ENCODE assay signal across 20 cellular contexts in the genomic region with DNA sequence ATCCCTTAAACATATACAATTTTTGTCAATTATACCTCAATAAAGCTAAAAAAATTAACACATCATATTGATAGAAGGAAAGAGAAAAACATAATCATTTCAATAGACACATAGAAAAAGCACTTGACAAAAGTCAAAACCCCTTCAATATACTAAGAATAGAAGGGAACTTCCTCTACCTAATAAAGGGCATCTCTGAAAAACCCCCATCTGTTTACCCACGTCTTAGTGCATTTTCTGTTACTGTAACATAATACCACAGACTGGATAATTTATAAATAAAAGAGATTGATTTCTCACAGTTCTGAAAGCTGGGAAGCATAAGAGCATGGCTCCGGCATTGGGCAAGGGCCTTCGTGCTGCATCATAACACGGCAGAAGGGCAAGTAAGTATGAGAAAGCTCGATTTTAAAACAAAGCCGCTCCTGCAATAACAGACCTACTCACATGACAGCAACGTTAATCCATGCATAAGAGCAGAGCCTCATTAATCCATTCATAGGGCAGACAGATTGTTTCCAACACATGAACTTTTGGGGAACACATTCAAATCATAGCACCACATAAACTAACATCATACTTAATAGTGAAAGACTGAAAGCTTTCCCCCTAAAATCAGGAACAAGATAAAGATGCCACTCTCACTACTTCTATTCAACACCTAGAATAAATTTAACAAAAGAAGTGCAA. TPM values are rescaled to one million over a fixed set of nuclear protein-coding genes. Genes with fewer than 3 reads are reported as not detected.
DNase-seq lines count a peak whose midpoint lies in the region; ATAC-seq and TF ChIP-seq lines count a peak whose summit lies in the region.
"Had no signal": no experiment of that assay in that cellular context is flagged by ENCODE, and none has a peak within 500 bp of the region (broad histone marks: within the 10 kb centered on the region; RNA-seq: fewer than 3 reads in every experiment).

No MANE protein-coding gene starts in this region.

- H4K20me1 ChIP-seq in DOHH2 (ENCODE audit: control insufficient read depth, insufficient read depth, low read depth, low read length) (no peaks in the 10 kb centered on the region), SU-DHL-6 (ENCODE audit: low read depth, low read length) (no peaks in the 10 kb centered on the region), neural progenitor cell (ENCODE audit: low read depth) (no peaks in the 10 kb centered on the region)

- 0 out of 2 replicates have a peak, but pooled peaks cover 4% of the 10 kb centered on the region for H3K36me3 ChIP-seq in DOHH2 (ENCODE audit: control insufficient read depth, low read length)
- no peaks in the 10 kb centered on the region for H3K36me3 ChIP-seq in SU-DHL-6 (ENCODE audit: low read length)
- H3K36me3 ChIP-seq in neural progenitor cell = no peaks in the 10 kb centered on the region
- H3K36me3 ChIP-seq: adrenal gland, cardiac muscle cell, vagina had no signal

- no peaks in the 10 kb centered on the region for H3K27me3 Mint-ChIP-seq in neural progenitor cell (ENCODE audit: insufficient read depth, low read depth)

- H2AFZ ChIP-seq in SU-DHL-6 (ENCODE audit: low read depth, low read length, severe bottlenecking) (no peak overlapping the region), neural progenitor cell (replicated peaks) (no peak overlapping the region)

- TF ChIP-seq CTCF in DOHH2 (IDR thresholded peaks at IDR 0.05; ENCODE audit: low read depth, low read length, poor library complexity, severe bottlenecking) = no peak
- TF ChIP-seq CTCF in SU-DHL-6 (IDR thresholded peaks at IDR 0.05; ENCODE audit: insufficient read depth, low read length, poor library complexity, severe bottlenecking) = no peak
- no peak for TF ChIP-seq CTCF in neural progenitor cell (IDR thresholded peaks at IDR 0.05)

- DNase-seq in neural progenitor cell (ENCODE audit: low spot score) (no peak), iPS-NIHi7 (ENCODE audit: extremely low spot score) (no peak)
- DNase-seq: ACHN; adrenal gland; KG1; NCI-H1048; stimulated activated CD4-positive, alpha-beta T cell treated with anti-CD3 and anti-CD28 coated beads, Interleukin-1b, Interleukin-23, amount 100 ng/mL, for 48 hours had no signal

- H3K9ac ChIP-seq in SU-DHL-6 (ENCODE audit: low read length) = peak overlapping the region; percentile 22; the same call in 1 of the 2 replicates
- H3K9ac ChIP-seq in neural progenitor cell = no peak overlapping the region

- no peak overlapping the region for H3K4me3 Mint-ChIP-seq in neural progenitor cell
- H3K4me3 Mint-ChIP-seq: WTC11 had no signal

- peaks cover 19% of the 10 kb centered on the region for H3K4me1 ChIP-seq in DOHH2 (ENCODE audit: control insufficient read depth, low read length)
- no peaks in the 10 kb centered on the region for H3K4me1 ChIP-seq in neural progenitor cell
- H3K4me1 ChIP-seq: adrenal gland, vagina had no signal

- H3K27me3 ChIP-seq in DOHH2 (ENCODE audit: control insufficient read depth, low read length) = no peaks in the 10 kb centered on the region
- H3K27me3 ChIP-seq in SU-DHL-6 (ENCODE audit: low read length) = no peaks in the 10 kb centered on the region
- H3K27me3 ChIP-seq in neural progenitor cell = no peaks in the 10 kb centered on the region
- H3K27me3 ChIP-seq: adrenal gland, cardiac muscle cell, vagina had no signal

- H3F3A ChIP-seq in DOHH2 (ENCODE audit: control insufficient read depth, insufficient read depth) (no peaks in the 10 kb centered on the region), SU-DHL-6 (ENCODE audit: insufficient read depth) (no peaks in the 10 kb centered on the region), neural progenitor cell (ENCODE audit: low read depth) (no peaks in the 10 kb centered on the region)

- ATAC-seq in GM19035 (IDR thresholded peaks at IDR 0.05; ENCODE audit: unreplicated experiment) (peak; percentile 60), HG02884 (IDR thresholded peaks at IDR 0.05; ENCODE audit: unreplicated experiment) (peak; percentile 63), HG02981 (IDR thresholded peaks at IDR 0.05; ENCODE audit: unreplicated experiment) (no peak), SK-N-SH treated with all-trans-retinoic acid at 6 μM for 48 hours (no peak)
- ATAC-seq: HCT116, left lobe of liver, sciatic nerve, WTC11 had no signal

- H3K9me3 ChIP-seq in DOHH2 (ENCODE audit: control insufficient read depth, insufficient read depth, low read length) (no peaks in the 10 kb centered on the region), SU-DHL-6 (ENCODE audit: insufficient read depth, low read length) (no peaks in the 10 kb centered on the region), neural progenitor cell (ENCODE audit: low read depth) (no peaks in the 10 kb centered on the region)
- H3K9me3 ChIP-seq: adrenal gland, vagina had no signal

- no peaks in the 10 kb centered on the region for H3K36me3 Mint-ChIP-seq in neural progenitor cell
- H3K36me3 Mint-ChIP-seq: WTC11 had no signal

- H3K4me3 ChIP-seq in DOHH2 (ENCODE audit: low read length) = peak overlapping the region; percentile 30
- peak overlapping the region; percentile 26 for H3K4me3 ChIP-seq in SU-DHL-6 (ENCODE audit: insufficient read depth, low read length, poor library complexity, severe bottlenecking)
- no peak overlapping the region for H3K4me3 ChIP-seq in neural progenitor cell
- H3K4me3 ChIP-seq: adrenal gland, cardiac muscle cell, vagina had no signal

- H3K9me2 ChIP-seq in DOHH2 (replicated peaks; ENCODE audit: control insufficient read depth, low read length) = no peaks in the 10 kb centered on the region
- no peaks in the 10 kb centered on the region for H3K9me2 ChIP-seq in SU-DHL-6 (replicated peaks; ENCODE audit: insufficient read depth, low read length)

- H3K27ac ChIP-seq in DOHH2 (ENCODE audit: low read depth, low read length) = no peak overlapping the region
- H3K27ac ChIP-seq in SU-DHL-6 (ENCODE audit: low read depth, low read length) = peak overlapping the region; percentile 44; the same call in 1 of the 2 replicates
- no peak overlapping the region for H3K27ac ChIP-seq in neural progenitor cell
- H3K27ac ChIP-seq: adrenal gland, cardiac muscle cell, vagina had no signal

- H3K4me1 Mint-ChIP-seq in neural progenitor cell = no peaks in the 10 kb centered on the region
- H3K4me1 Mint-ChIP-seq: WTC11 had no signal

- H3K4me2 ChIP-seq in DOHH2 (ENCODE audit: low read length) (peak overlapping the region; percentile 58), SU-DHL-6 (ENCODE audit: low read depth, low read length, poor library complexity, severe bottlenecking) (peak overlapping the region; percentile 57), neural progenitor cell (no peak overlapping the region)

- peaks cover 2% of the 10 kb centered on the region for H3K9me3 Mint-ChIP-seq in neural progenitor cell
- H3K9me3 Mint-ChIP-seq: activated T-helper 2 cell treated with anti-CD3 and anti-CD28 coated beads, Interferon-gamma antibody, Interleukin-2, Interleukin-4, amounts not matched to agents 10 μg/mL and 5 μg/mL and 100 μg/mL, durations not matched to agents 14 hours and 24 hours and 36 hours; WTC11 had no signal

- H3K27ac Mint-ChIP-seq in neural progenitor cell = no peak overlapping the region
- H3K27ac Mint-ChIP-seq: activated T-helper 2 cell treated with anti-CD3 and anti-CD28 coated beads, Interferon-gamma antibody, Interleukin-2, Interleukin-4, amounts not matched to agents 10 μg/mL and 5 μg/mL and 100 μg/mL, durations not matched to agents 14 hours and 24 hours and 36 hours; WTC11 had no signal

- H3K79me2 ChIP-seq in DOHH2 (ENCODE audit: control insufficient read depth, low read length) = peaks cover 32% of the 10 kb centered on the region
- peaks cover 3% of the 10 kb centered on the region; the same call in 1 of the 2 replicates for H3K79me2 ChIP-seq in SU-DHL-6 (ENCODE audit: insufficient read depth, low read length)
- H3K79me2 ChIP-seq in neural progenitor cell (ENCODE audit: low read depth) = no peaks in the 10 kb centered on the region

TF ChIP-seq in SK-N-SH treated with all-trans-retinoic acid at 6 μM for 48 hours, 23 proteins besides CTCF, POLR2A, EP300 and RAD21 (continues in another document):
- TF ChIP-seq OSR1 (CRISPR knock-in tag; IDR thresholded peaks at IDR 0.05) = no peak
- no peak for TF ChIP-seq TCF4 (CRISPR knock-in tag; IDR thresholded peaks at IDR 0.05; ENCODE audit: borderline replicate concordance)
- no peak for TF ChIP-seq PPARA (CRISPR knock-in tag; IDR thresholded peaks at IDR 0.05; ENCODE audit: borderline replicate concordance)
- no peak for TF ChIP-seq ZFP3 (CRISPR knock-in tag; IDR thresholded peaks at IDR 0.05)
- no peak for TF ChIP-seq ZNF70 (CRISPR knock-in tag; IDR thresholded peaks at IDR 0.05)
- TF ChIP-seq, protein P1, sequence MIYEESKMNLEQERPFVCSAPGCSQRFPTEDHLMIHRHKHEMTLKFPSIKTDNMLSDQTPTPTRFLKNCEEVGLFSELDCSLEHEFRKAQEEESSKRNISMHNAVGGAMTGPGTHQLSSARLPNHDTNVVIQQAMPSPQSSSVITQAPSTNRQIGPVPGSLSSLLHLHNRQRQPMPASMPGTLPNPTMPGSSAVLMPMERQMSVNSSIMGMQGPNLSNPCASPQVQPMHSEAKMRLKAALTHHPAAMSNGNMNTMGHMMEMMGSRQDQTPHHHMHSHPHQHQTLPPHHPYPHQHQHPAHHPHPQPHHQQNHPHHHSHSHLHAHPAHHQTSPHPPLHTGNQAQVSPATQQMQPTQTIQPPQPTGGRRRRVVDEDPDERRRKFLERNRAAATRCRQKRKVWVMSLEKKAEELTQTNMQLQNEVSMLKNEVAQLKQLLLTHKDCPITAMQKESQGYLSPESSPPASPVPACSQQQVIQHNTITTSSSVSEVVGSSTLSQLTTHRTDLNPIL (CRISPR knock-in tag; IDR thresholded peaks at IDR 0.05; ENCODE audit: low read depth) = no peak
- TF ChIP-seq ZNF8 (CRISPR knock-in tag; IDR thresholded peaks at IDR 0.05) = no peak
- TF ChIP-seq ARNTL (CRISPR knock-in tag; IDR thresholded peaks at IDR 0.05; ENCODE audit: borderline replicate concordance, low read depth) = no peak
- TF ChIP-seq ZFP30 (CRISPR knock-in tag; IDR thresholded peaks at IDR 0.05) = no peak
- TF ChIP-seq SNAI2 (CRISPR knock-in tag; IDR thresholded peaks at IDR 0.05) = no peak
- no peak for TF ChIP-seq ISL1 (CRISPR knock-in tag; IDR thresholded peaks at IDR 0.05)

RNA-seq across cellular contexts. Expression of gene STEEP1, which starts 15.7 kb away (rescaled TPM):
- 34.7 and 53.5 TPM in 2 replicates for total RNA-seq in neural progenitor cell (ENCODE audit: low replicate concordance)

RNA-seq across cellular contexts. Expression of gene UBE2A, which starts 24.9 kb away (rescaled TPM):
- 54.2 and 90.2 TPM in 2 replicates for total RNA-seq in neural progenitor cell (ENCODE audit: low replicate concordance)

RNA-seq across cellular contexts. Expression of gene NKRF, which starts 56.8 kb away (rescaled TPM):
- 11.2 and 17.4 TPM in 2 replicates for total RNA-seq in neural progenitor cell (ENCODE audit: low replicate concordance)

Comparison
In these comparisons a context has a peak if more than half of its experiments do, and no peak if none do; other contexts are left out.
1. ATAC-seq: peak in GM19035 (single experiment) and HG02884 (single experiment); none in HG02981 (single experiment) and SK-N-SH treated with all-trans-retinoic acid at 6 μM for 48 hours (single experiment).